2 cellular contexts compared by ENCODE assay signal in the genomic region with DNA sequence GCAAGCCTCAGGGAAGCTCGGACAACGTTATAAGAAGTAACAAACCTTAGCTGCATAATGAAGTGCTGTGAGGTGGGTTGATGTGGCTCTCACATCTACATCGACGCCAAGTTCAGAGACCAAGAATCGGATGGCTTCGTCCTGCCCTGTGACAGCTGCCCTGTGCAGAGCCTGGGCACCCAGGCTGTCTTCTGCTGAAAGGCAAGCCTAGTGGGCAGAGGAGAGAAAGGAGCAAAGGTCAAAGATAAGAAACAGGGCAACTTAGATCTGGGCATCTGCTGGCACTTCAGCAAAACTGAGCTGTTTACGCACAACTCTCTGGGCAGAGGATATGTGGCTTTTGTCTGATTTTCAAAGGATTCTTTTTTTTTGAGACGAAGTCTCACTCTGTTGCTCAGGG.
TF ChIP-seq lines count a peak whose summit lies in the region.

No MANE protein-coding gene starts in this region.

TF ChIP-seq in liver, 16 proteins besides CTCF, POLR2A, EP300 and RAD21:
- TF ChIP-seq HNF4G (IDR thresholded peaks at IDR 0.05) (peak; percentile 52), RXRA (IDR thresholded peaks at IDR 0.05) (peak in 1 of 2 donors; percentile 23), SP1 (IDR thresholded peaks at IDR 0.05) (peak; percentile 43), FOXA2 (IDR thresholded peaks at IDR 0.05) (no peak), HNF4A (conservative IDR thresholded peaks at IDR 0.05) (peak; percentile 77 to 81)
- TF ChIP-seq, protein P1, sequence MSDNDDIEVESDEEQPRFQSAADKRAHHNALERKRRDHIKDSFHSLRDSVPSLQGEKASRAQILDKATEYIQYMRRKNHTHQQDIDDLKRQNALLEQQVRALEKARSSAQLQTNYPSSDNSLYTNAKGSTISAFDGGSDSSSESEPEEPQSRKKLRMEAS (IDR thresholded peaks at IDR 0.05): no peak
- TF ChIP-seq, protein P2, sequence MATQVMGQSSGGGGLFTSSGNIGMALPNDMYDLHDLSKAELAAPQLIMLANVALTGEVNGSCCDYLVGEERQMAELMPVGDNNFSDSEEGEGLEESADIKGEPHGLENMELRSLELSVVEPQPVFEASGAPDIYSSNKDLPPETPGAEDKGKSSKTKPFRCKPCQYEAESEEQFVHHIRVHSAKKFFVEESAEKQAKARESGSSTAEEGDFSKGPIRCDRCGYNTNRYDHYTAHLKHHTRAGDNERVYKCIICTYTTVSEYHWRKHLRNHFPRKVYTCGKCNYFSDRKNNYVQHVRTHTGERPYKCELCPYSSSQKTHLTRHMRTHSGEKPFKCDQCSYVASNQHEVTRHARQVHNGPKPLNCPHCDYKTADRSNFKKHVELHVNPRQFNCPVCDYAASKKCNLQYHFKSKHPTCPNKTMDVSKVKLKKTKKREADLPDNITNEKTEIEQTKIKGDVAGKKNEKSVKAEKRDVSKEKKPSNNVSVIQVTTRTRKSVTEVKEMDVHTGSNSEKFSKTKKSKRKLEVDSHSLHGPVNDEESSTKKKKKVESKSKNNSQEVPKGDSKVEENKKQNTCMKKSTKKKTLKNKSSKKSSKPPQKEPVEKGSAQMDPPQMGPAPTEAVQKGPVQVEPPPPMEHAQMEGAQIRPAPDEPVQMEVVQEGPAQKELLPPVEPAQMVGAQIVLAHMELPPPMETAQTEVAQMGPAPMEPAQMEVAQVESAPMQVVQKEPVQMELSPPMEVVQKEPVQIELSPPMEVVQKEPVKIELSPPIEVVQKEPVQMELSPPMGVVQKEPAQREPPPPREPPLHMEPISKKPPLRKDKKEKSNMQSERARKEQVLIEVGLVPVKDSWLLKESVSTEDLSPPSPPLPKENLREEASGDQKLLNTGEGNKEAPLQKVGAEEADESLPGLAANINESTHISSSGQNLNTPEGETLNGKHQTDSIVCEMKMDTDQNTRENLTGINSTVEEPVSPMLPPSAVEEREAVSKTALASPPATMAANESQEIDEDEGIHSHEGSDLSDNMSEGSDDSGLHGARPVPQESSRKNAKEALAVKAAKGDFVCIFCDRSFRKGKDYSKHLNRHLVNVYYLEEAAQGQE (IDR thresholded peaks at IDR 0.05): no peak

TF ChIP-seq in HepG2, 621 proteins besides CTCF, POLR2A, EP300 and RAD21:
- TF ChIP-seq CBX2 (IDR thresholded peaks at IDR 0.05; ENCODE audit: low read depth, low read length): no peak
- TF ChIP-seq CBX2 (CRISPR knock-in tag; IDR thresholded peaks at IDR 0.05; ENCODE audit: low read depth): no peak
- TF ChIP-seq ZNF747 (CRISPR knock-in tag; IDR thresholded peaks at IDR 0.05; ENCODE audit: borderline replicate concordance): no peak
- TF ChIP-seq ATAD3A (CRISPR knock-in tag; IDR thresholded peaks at IDR 0.05): no peak
- TF ChIP-seq, protein P3, sequence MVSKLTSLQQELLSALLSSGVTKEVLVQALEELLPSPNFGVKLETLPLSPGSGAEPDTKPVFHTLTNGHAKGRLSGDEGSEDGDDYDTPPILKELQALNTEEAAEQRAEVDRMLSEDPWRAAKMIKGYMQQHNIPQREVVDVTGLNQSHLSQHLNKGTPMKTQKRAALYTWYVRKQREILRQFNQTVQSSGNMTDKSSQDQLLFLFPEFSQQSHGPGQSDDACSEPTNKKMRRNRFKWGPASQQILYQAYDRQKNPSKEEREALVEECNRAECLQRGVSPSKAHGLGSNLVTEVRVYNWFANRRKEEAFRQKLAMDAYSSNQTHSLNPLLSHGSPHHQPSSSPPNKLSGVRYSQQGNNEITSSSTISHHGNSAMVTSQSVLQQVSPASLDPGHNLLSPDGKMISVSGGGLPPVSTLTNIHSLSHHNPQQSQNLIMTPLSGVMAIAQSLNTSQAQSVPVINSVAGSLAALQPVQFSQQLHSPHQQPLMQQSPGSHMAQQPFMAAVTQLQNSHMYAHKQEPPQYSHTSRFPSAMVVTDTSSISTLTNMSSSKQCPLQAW (CRISPR knock-in tag; IDR thresholded peaks at IDR 0.05): no peak
